9 cellular contexts compared by ENCODE assay signal in the genomic region with DNA sequence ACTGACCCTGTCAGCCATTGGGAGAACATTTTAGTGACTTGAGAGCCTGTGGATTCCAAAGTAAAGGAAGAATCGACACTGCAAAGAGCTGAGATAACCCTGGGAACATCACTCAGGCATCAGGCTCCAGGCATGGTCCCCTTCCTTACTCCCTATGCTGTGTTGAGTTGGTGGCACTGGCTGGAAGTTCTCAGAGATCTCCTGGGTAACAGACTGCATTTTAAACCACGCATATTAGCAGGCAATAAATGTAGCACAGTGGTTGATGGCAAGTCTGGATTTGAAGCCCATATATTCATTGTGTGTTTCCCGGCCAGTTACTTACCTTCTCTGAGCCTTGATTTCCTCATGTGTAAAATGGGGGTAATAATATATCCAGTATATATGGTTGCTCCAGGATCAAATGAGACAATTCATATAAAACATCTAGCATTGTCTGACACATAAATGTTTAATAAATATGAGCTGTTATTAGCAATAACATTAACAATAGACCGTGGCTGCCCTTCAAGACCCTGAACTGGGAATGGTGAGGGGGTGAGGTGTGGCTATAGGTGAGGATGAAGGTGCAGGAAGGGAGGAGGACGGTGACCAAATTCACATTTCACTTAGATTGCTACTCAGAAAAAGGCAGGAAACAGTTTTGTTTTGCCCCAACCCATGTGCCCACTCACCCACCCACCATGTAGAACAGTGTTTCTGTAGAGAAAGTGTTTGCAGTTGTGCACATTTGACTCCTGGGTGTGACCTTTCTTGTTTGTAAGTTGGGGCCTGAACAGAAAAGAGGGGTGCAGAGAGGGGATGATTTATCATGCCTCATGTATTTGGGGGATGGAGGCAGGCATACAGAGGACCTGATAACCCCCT. TPM values are rescaled to one million over a fixed set of nuclear protein-coding genes. Genes with fewer than 3 reads are reported as not detected.
A peak's percentile ranks its signal among the peaks of the same experiment; 100 is the strongest.
DNase-seq lines count a peak whose midpoint lies in the region; ATAC-seq and TF ChIP-seq lines count a peak whose summit lies in the region.
"Had no signal": no experiment of that assay in that cellular context is flagged by ENCODE, and none has a peak within 500 bp of the region (broad histone marks: within the 10 kb centered on the region; RNA-seq: fewer than 3 reads in every experiment).

No MANE protein-coding gene starts in this region.

- H3K4me3 ChIP-seq in IMR-90 (ENCODE audit: insufficient read depth, low read depth, low read length): peak overlapping the region; percentile 98
- H3K4me3 ChIP-seq in iPS-18c (ENCODE audit: insufficient read depth, low read depth, low read length): peak overlapping the region; percentile 96; the same call in 1 of the 2 replicates

- ATAC-seq in IMR-90 (ENCODE audit: low read depth) (no peak), HG03039 (IDR thresholded peaks at IDR 0.05; ENCODE audit: unreplicated experiment) (no peak), GM18517 (IDR thresholded peaks at IDR 0.05; ENCODE audit: unreplicated experiment) (no peak), GM18498 (IDR thresholded peaks at IDR 0.05; ENCODE audit: unreplicated experiment) (no peak)
- ATAC-seq in stimulated activated memory B cell treated with anti-CD40 and anti-IgM and Interleukin-4, amounts not matched to agents 10 μg/mL and 1 μg/mL and 100 μg/mL, for 72 hours: no peak

- no peak for DNase-seq in IMR-90
- DNase-seq in activated naive CD4-positive, alpha-beta T cell treated with anti-CD3 and anti-CD28 coated beads for 36 hours: peak; percentile 45
- no peak for DNase-seq in DMS79 treated with DMSO at 0.1 percent for 48 hours (lab: John Stamatoyannopoulos, UW)
- DNase-seq: SW 1271 had no signal

- H3K9ac ChIP-seq in IMR-90 (ENCODE audit: low read depth, low read length): peak overlapping the region; percentile 78

- no peak overlapping the region; the same call in 1 of the 2 replicates for H3K27ac ChIP-seq in IMR-90 (ENCODE audit: insufficient read depth, low read length)

- no peak overlapping the region for H2AFZ ChIP-seq in IMR-90 (replicated peaks; ENCODE audit: low read length, poor library complexity)

- H3K27ac Mint-ChIP-seq in activated naive CD4-positive, alpha-beta T cell treated with anti-CD3 and anti-CD28 coated beads for 36 hours: peak overlapping the region; percentile 94
- H3K27ac Mint-ChIP-seq in stimulated activated memory B cell treated with anti-CD40 and anti-IgM and Interleukin-4, amounts not matched to agents 10 μg/mL and 1 μg/mL and 100 μg/mL, for 72 hours: peak overlapping the region; percentile 67

- H4K20me1 ChIP-seq in IMR-90 (ENCODE audit: insufficient read depth, low read length): peaks cover 62% of the 10 kb centered on the region

- peak overlapping the region; percentile 12; the same call in 1 of the 2 replicates for H3K4ac ChIP-seq in IMR-90 (ENCODE audit: low read depth, low read length)

- BruUV-seq in IMR-90 (replicated peaks; lab: Mats Ljungman, UMichigan): no TSS peak

- no peaks in the 10 kb centered on the region for H3K9me3 ChIP-seq in IMR-90 (ENCODE audit: control insufficient read depth, insufficient read depth, low read length)
- no peaks in the 10 kb centered on the region for H3K9me3 ChIP-seq in iPS-18c (ENCODE audit: control insufficient read depth, insufficient read depth, low read length)

- TF ChIP-seq CTCF in IMR-90 (conservative IDR thresholded peaks at IDR 0.05; ENCODE audit: low read depth, low read length): no peak

- H2AK9ac ChIP-seq in IMR-90 (replicated peaks; ENCODE audit: low read depth, low read length, poor library complexity): peak overlapping the region; percentile 0

- H3K9me1 ChIP-seq in IMR-90 (ENCODE audit: insufficient read depth, low read length): peaks cover 40% of the 10 kb centered on the region

- peaks cover 9 to 67% of the 10 kb centered on the region in 2 experiments for H3K79me1 ChIP-seq in IMR-90 (ENCODE audit: low read depth in 1 of 2, low read length in 2 of 2)

- no peak overlapping the region for H2BK20ac ChIP-seq in IMR-90 (ENCODE audit: low read depth, low read length)

- H3K14ac ChIP-seq in IMR-90 (replicated peaks; ENCODE audit: low read depth, low read length): peak overlapping the region; percentile 26

- no peak overlapping the region for H3K18ac ChIP-seq in IMR-90 (ENCODE audit: low read depth, low read length)

- peaks cover 74% of the 10 kb centered on the region for H3K4me1 Mint-ChIP-seq in activated naive CD4-positive, alpha-beta T cell treated with anti-CD3 and anti-CD28 coated beads for 36 hours (ENCODE audit: low read depth)
- H3K4me1 Mint-ChIP-seq in stimulated activated memory B cell treated with anti-CD40 and anti-IgM and Interleukin-4, amounts not matched to agents 10 μg/mL and 1 μg/mL and 100 μg/mL, for 72 hours: peaks cover 80% of the 10 kb centered on the region

- H4K8ac ChIP-seq in IMR-90 (ENCODE audit: low read depth in 2 of 2, low read length in 2 of 2): no peak overlapping the region

- peak overlapping the region; percentile 71 for H2AK5ac ChIP-seq in IMR-90 (ENCODE audit: low read depth, low read length)

- no peak overlapping the region for H2BK5ac ChIP-seq in IMR-90 (ENCODE audit: low read depth, low read length, poor library complexity, severe bottlenecking)

- peaks cover 11% of the 10 kb centered on the region for H3K36me3 Mint-ChIP-seq in activated naive CD4-positive, alpha-beta T cell treated with anti-CD3 and anti-CD28 coated beads for 36 hours (ENCODE audit: low read depth)
- no peaks in the 10 kb centered on the region for H3K36me3 Mint-ChIP-seq in stimulated activated memory B cell treated with anti-CD40 and anti-IgM and Interleukin-4, amounts not matched to agents 10 μg/mL and 1 μg/mL and 100 μg/mL, for 72 hours

- no peak overlapping the region for H2BK120ac ChIP-seq in IMR-90 (ENCODE audit: low read depth, low read length)

- intact Hi-C loops in IMR-90 (cut with micrococcal nuclease): loop anchor here (5.0 kb wide), 2 partner anchors 188 to 553 kb away; no protein-coding TSS in a partner anchor
- intact Hi-C loops in activated naive CD4-positive, alpha-beta T cell treated with anti-CD3 and anti-CD28 coated beads for 36 hours (cut with micrococcal nuclease): loop anchor here (5.0 kb wide), 3 partner anchors 33 to 478 kb away; a partner anchor contains a TSS

- WGBS in IMR-90 (ENCODE audit: extremely low coverage in 2 of 2, insufficient read length in 1 of 2), 2 experiments: no CpG with 5 or more reads among the region's 5 CpGs

- no peak for TF ChIP-seq RAD21 in IMR-90 (IDR thresholded peaks at IDR 0.05; ENCODE audit: low read length)

- H4K91ac ChIP-seq in IMR-90 (ENCODE audit: insufficient read depth, low read depth, low read length): no peak overlapping the region

- peak overlapping the region; percentile 89 for H3K4me2 ChIP-seq in IMR-90 (ENCODE audit: low read depth, low read length)

- H3K4me1 ChIP-seq in IMR-90 (ENCODE audit: control insufficient read depth, insufficient read depth, low read length): peaks cover 22% of the 10 kb centered on the region

- no peak overlapping the region for H3K56ac ChIP-seq in IMR-90 (ENCODE audit: extremely low read depth, insufficient read depth, low read length)

- H3K23ac ChIP-seq in IMR-90 (ENCODE audit: low read depth, low read length): peak overlapping the region; percentile 61

- in situ Hi-C loops in IMR-90 (cut with MboI; ENCODE audit: low sequenced_read_pairs): no loop called here

- peaks cover 2% of the 10 kb centered on the region; the same call in 1 of the 2 replicates for H3K36me3 ChIP-seq in IMR-90 (ENCODE audit: control insufficient read depth, insufficient read depth, low read length)

- POLR2A ChIA-PET in IMR-90 (lab: Charles Lee; ENCODE audit: unreplicated experiment): interaction anchor here (0.5 kb wide), 1 partner anchor 286 kb away, joined by 6 read pairs; no protein-coding TSS in a partner anchor

- TF ChIP-seq POLR2A in IMR-90 (IDR thresholded peaks at IDR 0.05; ENCODE audit: low read depth, low read length): no peak

- no peaks in the 10 kb centered on the region for H3K27me3 ChIP-seq in IMR-90 (ENCODE audit: control insufficient read depth, insufficient read depth, low read length)

- no peak overlapping the region for H2BK15ac ChIP-seq in IMR-90 (ENCODE audit: low read depth, low read length)

- H4K5ac ChIP-seq in IMR-90 (ENCODE audit: low read depth, low read length): no peak overlapping the region

- no peaks in the 10 kb centered on the region for H3K27me3 Mint-ChIP-seq in activated naive CD4-positive, alpha-beta T cell treated with anti-CD3 and anti-CD28 coated beads for 36 hours (ENCODE audit: low read depth)
- no peaks in the 10 kb centered on the region for H3K27me3 Mint-ChIP-seq in stimulated activated memory B cell treated with anti-CD40 and anti-IgM and Interleukin-4, amounts not matched to agents 10 μg/mL and 1 μg/mL and 100 μg/mL, for 72 hours

- dilution Hi-C loops in IMR-90 (cut with HindIII; ENCODE audit: low sequenced_read_pairs, unreplicated experiment): no loop called here

- no peaks in the 10 kb centered on the region for H3K9me3 Mint-ChIP-seq in activated naive CD4-positive, alpha-beta T cell treated with anti-CD3 and anti-CD28 coated beads for 36 hours
- H3K9me3 Mint-ChIP-seq in stimulated activated memory B cell treated with anti-CD40 and anti-IgM and Interleukin-4, amounts not matched to agents 10 μg/mL and 1 μg/mL and 100 μg/mL, for 72 hours: no peaks in the 10 kb centered on the region

- CTCF ChIA-PET in IMR-90 (lab: Yijun Ruan, JAX): interaction anchor here (1.0 kb wide), 4 partner anchors 10 to 201 kb away, joined by 3 to 4 read pairs (median 4); a partner anchor contains a TSS
- CTCF ChIA-PET in activated naive CD4-positive, alpha-beta T cell treated with anti-CD3 and anti-CD28 coated beads for 36 hours (lab: Charles Lee): interaction anchor here (1.0 to 3.2 kb wide), 6 partner anchors 8 to 33 kb away, joined by 5 to 16 read pairs (median 6); no protein-coding TSS in a partner anchor

- peak overlapping the region; percentile 85 for H3K4me3 Mint-ChIP-seq in activated naive CD4-positive, alpha-beta T cell treated with anti-CD3 and anti-CD28 coated beads for 36 hours
- H3K4me3 Mint-ChIP-seq in stimulated activated memory B cell treated with anti-CD40 and anti-IgM and Interleukin-4, amounts not matched to agents 10 μg/mL and 1 μg/mL and 100 μg/mL, for 72 hours: peak overlapping the region; percentile 79

TF ChIP-seq in IMR-90, 13 proteins besides CTCF, POLR2A, EP300 and RAD21 (continues in another document):
- TF ChIP-seq RFX5 (IDR thresholded peaks at IDR 0.05; ENCODE audit: low read depth, low read length) (no peak), BHLHE40 (IDR thresholded peaks at IDR 0.05; ENCODE audit: low read depth, low read length) (no peak)

RNA-seq across cellular contexts. Expression of a gene that starts 2.1 kb away (rescaled TPM):
- total RNA-seq in IMR-90 (2012; rRNA removed): 54.7 and 59.1 TPM in 2 replicates
- 69.1 and 74.2 TPM in 2 replicates for polyA plus RNA-seq in IMR-90 (2012; rRNA removed)
- 22.5 and 32.9 TPM in 2 replicates for polyA plus RNA-seq in IMR-90 (2012; cell fraction: cytosol; rRNA removed)
- 442 and 448 TPM in 2 replicates for polyA plus RNA-seq in IMR-90 (2012; cell fraction: nucleus; rRNA removed; ENCODE audit: low replicate concordance)
- total RNA-seq in activated naive CD4-positive, alpha-beta T cell treated with anti-CD3 and anti-CD28 coated beads for 36 hours: 100 to 1,000 TPM; 117 to 136 TPM
